ENCODE assay signal across 8 cellular contexts in the genomic region with DNA sequence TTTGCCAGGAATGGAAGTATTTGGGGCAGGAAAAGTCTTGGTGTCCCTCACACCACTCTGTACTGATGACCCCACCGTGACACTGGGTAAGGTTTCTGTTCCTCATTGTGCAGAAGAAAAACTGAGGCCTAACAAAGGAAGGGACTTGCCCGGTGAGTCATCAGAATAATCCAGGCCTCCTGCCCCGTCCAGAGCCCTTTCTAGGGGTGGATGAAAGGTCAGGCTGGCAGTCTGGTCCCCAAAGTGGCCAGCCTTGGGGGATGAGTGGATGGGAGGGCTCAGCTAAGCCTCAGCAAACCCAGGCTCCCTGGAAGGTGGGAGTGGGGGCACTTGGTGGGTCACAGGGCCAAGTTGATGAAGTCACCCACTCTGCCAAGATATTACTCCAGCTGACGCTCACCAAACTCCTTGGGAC. TPM values are rescaled to one million over a fixed set of nuclear protein-coding genes. Genes with fewer than 3 reads are reported as not detected.
DNase-seq lines count a peak whose midpoint lies in the region; ATAC-seq and TF ChIP-seq lines count a peak whose summit lies in the region.

No MANE protein-coding gene starts in this region.

- DNase-seq in activated CD8-positive, alpha-beta T cell treated with anti-CD3 and anti-CD28 coated beads for 36 hours = peak; percentile 53
- DNase-seq in activated CD8-positive, alpha-beta T cell treated with anti-CD3 and anti-CD28 coated beads, Interleukin-2, amount 10 ng/mL, durations not matched to agents 7 days and 5 days = no peak
- DNase-seq in PC-9 = peak; percentile 42 to 68
- peak in 2 of 3 donors; percentile 33 to 40 for DNase-seq in right cardiac atrium
- DNase-seq in COLO668 (lab: John Stamatoyannopoulos, UW; ENCODE audit: unreplicated experiment) = no peak
- DNase-seq in NCI-H146 treated with DMSO at 0.1 percent for 48 hours (lab: John Stamatoyannopoulos, UW; ENCODE audit: unreplicated experiment) = no peak
- DNase-seq in HAP-1 (ENCODE audit: low spot score in 2 of 2) = no peak

- POLR2A ChIA-PET in activated CD8-positive, alpha-beta T cell treated with anti-CD3 and anti-CD28 coated beads for 36 hours (lab: Charles Lee) = interaction anchor here (0.6 kb wide), 1 partner anchor 34 kb away, joined by 3 read pairs; no protein-coding TSS in a partner anchor
- POLR2A ChIA-PET in activated CD8-positive, alpha-beta T cell treated with anti-CD3 and anti-CD28 coated beads, Interleukin-2, amount 10 ng/mL, durations not matched to agents 7 days and 5 days (lab: Charles Lee) = interaction anchor here (0.9 kb wide), 1 partner anchor 34 kb away, joined by 3 read pairs; no protein-coding TSS in a partner anchor
- POLR2A ChIA-PET in PC-9 (lab: Charles Lee; ENCODE audit: unreplicated experiment) = no interaction called here

- peaks cover 3% of the 10 kb centered on the region for H3K36me3 Mint-ChIP-seq in activated CD8-positive, alpha-beta T cell treated with anti-CD3 and anti-CD28 coated beads for 36 hours (ENCODE audit: low read depth)
- peaks cover 2% of the 10 kb centered on the region for H3K36me3 Mint-ChIP-seq in activated CD8-positive, alpha-beta T cell treated with anti-CD3 and anti-CD28 coated beads, Interleukin-2, amount 10 ng/mL, durations not matched to agents 7 days and 5 days (ENCODE audit: low read depth)

- peak overlapping the region; percentile 71 for H3K27ac Mint-ChIP-seq in activated CD8-positive, alpha-beta T cell treated with anti-CD3 and anti-CD28 coated beads for 36 hours
- H3K27ac Mint-ChIP-seq in activated CD8-positive, alpha-beta T cell treated with anti-CD3 and anti-CD28 coated beads, Interleukin-2, amount 10 ng/mL, durations not matched to agents 7 days and 5 days = no peak overlapping the region

- H3K27ac ChIP-seq in PC-9 = peak overlapping the region; percentile 67
- no peak overlapping the region for H3K27ac ChIP-seq in right cardiac atrium (ENCODE audit: low read length)

- 52% methylated on average over 4 of the region's 4 CpGs for WGBS in right cardiac atrium

- peak overlapping the region; percentile 33 for H3K4me2 ChIP-seq in PC-9

- H3K4me1 Mint-ChIP-seq in activated CD8-positive, alpha-beta T cell treated with anti-CD3 and anti-CD28 coated beads for 36 hours (ENCODE audit: low read depth) = peaks cover 63% of the 10 kb centered on the region
- peaks cover 33% of the 10 kb centered on the region for H3K4me1 Mint-ChIP-seq in activated CD8-positive, alpha-beta T cell treated with anti-CD3 and anti-CD28 coated beads, Interleukin-2, amount 10 ng/mL, durations not matched to agents 7 days and 5 days (ENCODE audit: low read depth)

- no peak overlapping the region for H2AFZ ChIP-seq in PC-9

- H3K4me3 Mint-ChIP-seq in activated CD8-positive, alpha-beta T cell treated with anti-CD3 and anti-CD28 coated beads for 36 hours = no peak overlapping the region
- no peak overlapping the region for H3K4me3 Mint-ChIP-seq in activated CD8-positive, alpha-beta T cell treated with anti-CD3 and anti-CD28 coated beads, Interleukin-2, amount 10 ng/mL, durations not matched to agents 7 days and 5 days

- TF ChIP-seq CTCF in activated CD8-positive, alpha-beta T cell treated with anti-CD3 and anti-CD28 coated beads for 36 hours (IDR thresholded peaks at IDR 0.05) = no peak
- no peak for TF ChIP-seq CTCF in PC-9 (conservative IDR thresholded peaks at IDR 0.05)

- no peaks in the 10 kb centered on the region for H3F3A ChIP-seq in PC-9 (ENCODE audit: insufficient read depth, low read depth)

- no peaks in the 10 kb centered on the region for H3K36me3 ChIP-seq in PC-9 (ENCODE audit: low read depth)
- H3K36me3 ChIP-seq in HAP-1 (replicated peaks) = no peaks in the 10 kb centered on the region

- H3K9me3 ChIP-seq in PC-9 (ENCODE audit: insufficient read depth, low read depth) = no peaks in the 10 kb centered on the region
- H3K9me3 ChIP-seq in right cardiac atrium (ENCODE audit: control insufficient read depth, low read length) = no peaks in the 10 kb centered on the region
- no peaks in the 10 kb centered on the region for H3K9me3 ChIP-seq in HAP-1

- H3K9me3 Mint-ChIP-seq in activated CD8-positive, alpha-beta T cell treated with anti-CD3 and anti-CD28 coated beads for 36 hours = no peaks in the 10 kb centered on the region
- H3K9me3 Mint-ChIP-seq in activated CD8-positive, alpha-beta T cell treated with anti-CD3 and anti-CD28 coated beads, Interleukin-2, amount 10 ng/mL, durations not matched to agents 7 days and 5 days (ENCODE audit: insufficient read depth) = no peaks in the 10 kb centered on the region

- H3K27me3 ChIP-seq in PC-9 (ENCODE audit: insufficient read depth, low read depth) (no peaks in the 10 kb centered on the region), right cardiac atrium (ENCODE audit: control insufficient read depth, insufficient read depth) (no peaks in the 10 kb centered on the region), HAP-1 (ENCODE audit: low read depth) (no peaks in the 10 kb centered on the region; the same call in 1 of the 2 replicates)

- BruUV-seq in PC-9 (replicated peaks; lab: Mats Ljungman, UMichigan) = no TSS peak

- H3K4me1 ChIP-seq in PC-9 (replicated peaks; ENCODE audit: insufficient read depth) (peaks cover 26% of the 10 kb centered on the region), right cardiac atrium (ENCODE audit: control insufficient read depth, insufficient read depth, low read length) (peaks cover 3% of the 10 kb centered on the region), HAP-1 (no peaks in the 10 kb centered on the region)

- peak; percentile 31 for ATAC-seq in activated CD8-positive, alpha-beta T cell treated with anti-CD3 and anti-CD28 coated beads for 36 hours
- ATAC-seq in activated CD8-positive, alpha-beta T cell treated with anti-CD3 and anti-CD28 coated beads, Interleukin-2, amount 10 ng/mL, durations not matched to agents 7 days and 5 days = no peak
- peak; percentile 82 for ATAC-seq in HG02884 (IDR thresholded peaks at IDR 0.05; ENCODE audit: unreplicated experiment)
- ATAC-seq in right cardiac atrium = peak; percentile 35 to 79

- H4K20me1 ChIP-seq in PC-9 (ENCODE audit: insufficient read depth) = no peaks in the 10 kb centered on the region

- CTCF ChIA-PET in activated CD8-positive, alpha-beta T cell treated with anti-CD3 and anti-CD28 coated beads for 36 hours (lab: Charles Lee) = interaction anchor here (2.2 kb wide), 1 partner anchor 26 kb away, joined by 11 read pairs; no protein-coding TSS in a partner anchor
- CTCF ChIA-PET in activated CD8-positive, alpha-beta T cell treated with anti-CD3 and anti-CD28 coated beads, Interleukin-2, amount 10 ng/mL, durations not matched to agents 7 days and 5 days (lab: Charles Lee) = interaction anchor here (1.0 to 1.1 kb wide), 2 partner anchors 22 to 25 kb away, joined by 3 read pairs; no protein-coding TSS in a partner anchor
- CTCF ChIA-PET in PC-9 (lab: Charles Lee) = no interaction called here

- H3K4me3 ChIP-seq in PC-9 (no peak overlapping the region), right cardiac atrium (ENCODE audit: low read length) (no peak overlapping the region), HAP-1 (no peak overlapping the region)

- intact Hi-C loops in activated CD8-positive, alpha-beta T cell treated with anti-CD3 and anti-CD28 coated beads for 36 hours (cut with micrococcal nuclease) = no loop called here
- intact Hi-C loops in PC-9 (cut with micrococcal nuclease; ENCODE audit: unreplicated experiment) = no loop called here
- intact Hi-C loops in right cardiac atrium (cut with DNase I) = no loop called here

- H3K79me2 ChIP-seq in PC-9 (ENCODE audit: low read depth) = no peaks in the 10 kb centered on the region

- in situ Hi-C loops in HAP-1 (cut with MboI; ENCODE audit: low sequenced_read_pairs) = no loop called here

- no peaks in the 10 kb centered on the region for H3K27me3 Mint-ChIP-seq in activated CD8-positive, alpha-beta T cell treated with anti-CD3 and anti-CD28 coated beads for 36 hours
- no peaks in the 10 kb centered on the region for H3K27me3 Mint-ChIP-seq in activated CD8-positive, alpha-beta T cell treated with anti-CD3 and anti-CD28 coated beads, Interleukin-2, amount 10 ng/mL, durations not matched to agents 7 days and 5 days (ENCODE audit: low read depth)

- no peaks in the 10 kb centered on the region for H3K9me2 ChIP-seq in PC-9 (ENCODE audit: insufficient read depth)

RNA-seq across cellular contexts. Expression of a gene that starts 2.3 kb away (rescaled TPM):
- total RNA-seq in activated CD8-positive, alpha-beta T cell treated with anti-CD3 and anti-CD28 coated beads for 36 hours = 10 to 100 TPM in 1 of 2 experiments, 1 to 10 TPM in 1; 9.2 to 10.2 TPM
- total RNA-seq in activated CD8-positive, alpha-beta T cell treated with anti-CD3 and anti-CD28 coated beads, Interleukin-2, amount 10 ng/mL, durations not matched to agents 7 days and 5 days = 10 to 100 TPM; 18.1 to 20.2 TPM
- 5.9 and 6.6 TPM in 2 replicates for total RNA-seq in PC-9 (2021)
- total RNA-seq in right cardiac atrium = 1 to 10 TPM; 3.0 to 4.0 (median 3.7) TPM
- polyA plus RNA-seq in right cardiac atrium = 2.6 TPM

RNA-seq across cellular contexts. Expression of a gene that starts 26.2 kb away (rescaled TPM):
- 10 to 100 TPM; 21.6 to 21.9 TPM for total RNA-seq in activated CD8-positive, alpha-beta T cell treated with anti-CD3 and anti-CD28 coated beads for 36 hours
- 10 to 100 TPM; 24.7 to 25.6 TPM for total RNA-seq in activated CD8-positive, alpha-beta T cell treated with anti-CD3 and anti-CD28 coated beads, Interleukin-2, amount 10 ng/mL, durations not matched to agents 7 days and 5 days
- total RNA-seq in PC-9 (2021) (8.9 and 11.1 TPM in 2 replicates), right cardiac atrium (1 to 10 TPM; 4.2 to 7.5 (median 6.3) TPM)
- 8.1 TPM for polyA plus RNA-seq in right cardiac atrium

RNA-seq across cellular contexts. Expression of a gene that starts 35.3 kb away (rescaled TPM):
- total RNA-seq in activated CD8-positive, alpha-beta T cell treated with anti-CD3 and anti-CD28 coated beads for 36 hours = 100 to 1,000 TPM; 103 to 105 TPM
- 100 to 1,000 TPM; 131 TPM for total RNA-seq in activated CD8-positive, alpha-beta T cell treated with anti-CD3 and anti-CD28 coated beads, Interleukin-2, amount 10 ng/mL, durations not matched to agents 7 days and 5 days
- 34.2 and 44.5 TPM in 2 replicates for total RNA-seq in PC-9 (2021)
- total RNA-seq in right cardiac atrium = 10 to 100 TPM; 61.0 to 65.5 (median 63.2) TPM
- 36.9 TPM for polyA plus RNA-seq in right cardiac atrium

Comparison
In these comparisons a context has a peak if more than half of its experiments do, and no peak if none do; other contexts are left out.
1. DNase-seq: peak in activated CD8-positive, alpha-beta T cell treated with anti-CD3 and anti-CD28 coated beads for 36 hours (single experiment), PC-9 (2 of 2) and right cardiac atrium (2 of 3); none in activated CD8-positive, alpha-beta T cell treated with anti-CD3 and anti-CD28 coated beads, Interleukin-2, amount 10 ng/mL, durations not matched to agents 7 days and 5 days (single experiment), COLO668 (single experiment), NCI-H146 treated with DMSO at 0.1 percent for 48 hours (single experiment) and HAP-1 (0 of 2).